In genomic region chr19:58563034-58563573, GRCh38 we compare ENCODE assay signal across 8 cellular contexts. TPM values are rescaled to one million over a fixed set of nuclear protein-coding genes. Genes with fewer than 3 reads are reported as not detected.
DNase-seq lines count a peak whose midpoint lies in the region; ATAC-seq and TF ChIP-seq lines count a peak whose summit lies in the region.

No MANE protein-coding gene starts in this region.

- H3K27me3 ChIP-seq in vagina = no peaks in the 10 kb centered on the region

- H3K9me3 ChIP-seq in mucosa of descending colon = no peaks in the 10 kb centered on the region
- no peaks in the 10 kb centered on the region for H3K9me3 ChIP-seq in vagina

- no peak for TF ChIP-seq POLR2A in vagina (IDR thresholded peaks at IDR 0.05)

- intact Hi-C loops in mucosa of descending colon (cut with DNase I, micrococcal nuclease) = no loop called here
- intact Hi-C loops in vagina (cut with DNase I) = no loop called here

- no peak overlapping the region for H3K27ac ChIP-seq in vagina

- H3K4me3 ChIP-seq in cardiac fibroblast (replicated peaks in 1 of 2; ENCODE audit: low read depth in 2 of 2, low read length in 2 of 2) (peak overlapping the region in 1 of 2 donors; percentile 18), mucosa of descending colon (no peak overlapping the region), vagina (peak overlapping the region; percentile 43 to 51)

- peaks cover 31% of the 10 kb centered on the region for H3K4me1 ChIP-seq in mucosa of descending colon (ENCODE audit: low read depth)
- peaks cover 35% of the 10 kb centered on the region for H3K4me1 ChIP-seq in vagina

- DNase-seq in stimulated activated CD4-positive, alpha-beta T cell treated with anti-CD3 and anti-CD28 coated beads, Interleukin-12 subunit alpha, Interleukin-12 subunit beta, amount 100 ng/mL, for 4 hours = peak; percentile 47
- no peak for DNase-seq in stimulated activated CD4-positive, alpha-beta T cell treated with anti-CD3 and anti-CD28 coated beads, Interleukin-1b, Interleukin-23, amount 100 ng/mL, for 48 hours
- DNase-seq in cardiac fibroblast (ENCODE audit: low read depth in 2 of 2) (peak; percentile 19 to 47), mucosa of descending colon (peak in 2 of 3 donors; percentile 69 to 70), vagina (ENCODE audit: extremely low spot score in 2 of 2) (no peak), HPDE6-E6E7 (ENCODE audit: extremely low spot score) (no peak), NCI-H510A treated with DMSO at 0.1 percent for 48 hours (lab: John Stamatoyannopoulos, UW) (no peak)

- peaks cover 3% of the 10 kb centered on the region for H3K36me3 ChIP-seq in mucosa of descending colon (ENCODE audit: low read depth)
- H3K36me3 ChIP-seq in vagina = no peaks in the 10 kb centered on the region

- ATAC-seq in mucosa of descending colon (no peak), HG02759 (IDR thresholded peaks at IDR 0.05; ENCODE audit: unreplicated experiment) (no peak)

- no peak for TF ChIP-seq CTCF in cardiac fibroblast (IDR thresholded peaks at IDR 0.05; ENCODE audit: low read depth, low read length)
- no peak for TF ChIP-seq CTCF in mucosa of descending colon (IDR thresholded peaks at IDR 0.05)
- TF ChIP-seq CTCF in vagina (IDR thresholded peaks at IDR 0.05) = no peak

RNA-seq across cellular contexts. Expression of gene UBE2M, which starts 4.7 kb away (rescaled TPM):
- total RNA-seq in mucosa of descending colon (100 to 1,000 TPM in 1 of 3 donors, 10 to 100 TPM in 2; 49.4 to 101 (median 66.7) TPM), vagina (33.6 TPM)

RNA-seq across cellular contexts. Expression of gene CHMP2A, which starts 8.2 kb away (rescaled TPM):
- total RNA-seq in mucosa of descending colon = 100 to 1,000 TPM; 125 to 231 (median 195) TPM
- total RNA-seq in vagina = 76.4 TPM

RNA-seq across cellular contexts. Expression of gene MZF1, which starts 10.0 kb away (rescaled TPM):
- total RNA-seq in mucosa of descending colon (10 to 100 TPM; 30.4 to 43.3 (median 36.1) TPM), vagina (32.2 TPM)

RNA-seq across cellular contexts. Expression of gene TRIM28, which starts 19.2 kb away (rescaled TPM):
- total RNA-seq in mucosa of descending colon = 100 to 1,000 TPM; 180 to 308 (median 202) TPM
- 274 TPM for total RNA-seq in vagina

RNA-seq across cellular contexts. Expression of gene ZBTB45, which starts 43.5 kb away (rescaled TPM):
- total RNA-seq in mucosa of descending colon (10 to 100 TPM; 12.1 to 16.7 (median 13.4) TPM), vagina (14.0 TPM)

Comparison
In these comparisons a context has a peak if more than half of its experiments do, and no peak if none do; other contexts are left out.
1. DNase-seq: peak in stimulated activated CD4-positive, alpha-beta T cell treated with anti-CD3 and anti-CD28 coated beads, Interleukin-12 subunit alpha, Interleukin-12 subunit beta, amount 100 ng/mL, for 4 hours (single experiment), cardiac fibroblast (2 of 2) and mucosa of descending colon (2 of 3); none in stimulated activated CD4-positive, alpha-beta T cell treated with anti-CD3 and anti-CD28 coated beads, Interleukin-1b, Interleukin-23, amount 100 ng/mL, for 48 hours (single experiment), vagina (0 of 2), HPDE6-E6E7 (single experiment) and NCI-H510A treated with DMSO at 0.1 percent for 48 hours (single experiment).